ENCODE assay signal across 19 cellular contexts in genomic region chr6:170111816-170112582, GRCh38.
DNase-seq lines count a peak whose midpoint lies in the region; ATAC-seq and TF ChIP-seq lines count a peak whose summit lies in the region.
"Had no signal": no experiment of that assay in that cellular context is flagged by ENCODE, and none has a peak within 500 bp of the region (broad histone marks: within the 10 kb centered on the region; RNA-seq: fewer than 3 reads in every experiment).

No MANE protein-coding gene starts in this region.

- H3K9me3 ChIP-seq in ovary (no peaks in the 10 kb centered on the region), aorta (ENCODE audit: control insufficient read depth, low read length) (no peaks in the 10 kb centered on the region)
- H3K9me3 ChIP-seq: prostate gland had no signal

- H3K27me3 ChIP-seq in ovary (no peaks in the 10 kb centered on the region), aorta (ENCODE audit: control insufficient read depth in 1 of 2, insufficient read depth in 2 of 2, low read length in 1 of 2) (no peaks in the 10 kb centered on the region)

- ATAC-seq in aorta (ENCODE audit: low FRiP score) (no peak), HG03432 (IDR thresholded peaks at IDR 0.05; ENCODE audit: unreplicated experiment) (no peak)
- ATAC-seq: activated naive CD4-positive, alpha-beta T cell treated with anti-CD3 and anti-CD28 coated beads, Interleukin-2, amount 50 U/mL, for 72 hours; naive thymus-derived CD4-positive, alpha-beta T cell had no signal

- no peak overlapping the region for H3K27ac ChIP-seq in ovary
- H3K27ac ChIP-seq in aorta (ENCODE audit: low read depth in 1 of 2, low read length in 2 of 2): no peak overlapping the region
- H3K27ac ChIP-seq: prostate gland had no signal

- intact Hi-C loops in ovary (cut with DNase I): loop anchor here in 1 of 4 donors (10.0 kb wide), 1 partner anchor 257 kb away; no protein-coding TSS in a partner anchor
- intact Hi-C loops in aorta (cut with DNase I): no loop called here

- H3K4me3 ChIP-seq in ovary (no peak overlapping the region), aorta (ENCODE audit: low read length in 2 of 2) (no peak overlapping the region)
- H3K4me3 ChIP-seq: prostate gland, smooth muscle cell had no signal

- H3K4me1 ChIP-seq in ovary (ENCODE audit: insufficient read depth) (peaks cover 3% of the 10 kb centered on the region), aorta (ENCODE audit: control insufficient read depth in 1 of 2, insufficient read depth in 2 of 2, low read length in 2 of 2) (no peaks in the 10 kb centered on the region)
- H3K4me1 ChIP-seq: prostate gland had no signal

- 83 to 88% (median 87%) methylated on average over 19 of the region's 19 CpGs for WGBS in ovary, 3 donors
- 83 to 87% methylated on average over 19 of the region's 19 CpGs for WGBS in aorta, 2 donors

- TF ChIP-seq EP300 in ovary (IDR thresholded peaks at IDR 0.05): no peak

- H3K36me3 ChIP-seq in ovary (no peaks in the 10 kb centered on the region), aorta (ENCODE audit: control insufficient read depth in 1 of 2, insufficient read depth in 2 of 2, low read length in 1 of 2) (no peaks in the 10 kb centered on the region)
- H3K36me3 ChIP-seq: prostate gland had no signal

- DNase-seq in NCI-H345 (lab: John Stamatoyannopoulos, UW) (peak; percentile 11), NCI-H345 treated with DMSO at 0.1 percent for 48 hours (lab: John Stamatoyannopoulos, UW; ENCODE audit: unreplicated experiment) (no peak), ovary (peak in 3 of 5 donors; percentile 5 to 15 (median 6)), aorta (peak; percentile 17 to 48), CD1c-positive myeloid dendritic cell (ENCODE audit: extremely low spot score) (no peak)
- DNase-seq in stimulated activated CD4-positive, alpha-beta T cell treated with anti-CD3 and anti-CD28 coated beads, Interleukin-4, amount 100 ng/mL, for 24 hours: peak; percentile 1
- DNase-seq in stimulated activated CD4-positive, alpha-beta T cell treated with anti-CD3 and anti-CD28 coated beads, Interleukin-1b, Interleukin-23, amount 100 ng/mL, for 48 hours: no peak
- DNase-seq: activated CD4-positive, alpha-beta T cell treated with anti-CD3 and anti-CD28 coated beads, Interleukin-2, amount 10 ng/mL, durations not matched to agents 24 days and 14 days; activated T-cell treated with anti-CD3 and anti-CD28 coated beads for 4 hours; cerebellar nuclear complex; NCI-H1105; NCI-H2171 treated with DMSO at 0.1 percent for 48 hours; NCI-H774; stimulated activated CD4-positive, alpha-beta T cell treated with anti-CD3 and anti-CD28 coated beads, Interleukin-4, amount 100 ng/mL, for 4 hours had no signal

- TF ChIP-seq CTCF in ovary (IDR thresholded peaks at IDR 0.05): no peak

- TF ChIP-seq POLR2A in ovary (IDR thresholded peaks at IDR 0.05): no peak

Comparison
In these comparisons a context has a peak if more than half of its experiments do, and no peak if none do; other contexts are left out.
1. DNase-seq: peak in NCI-H345 (single experiment), stimulated activated CD4-positive, alpha-beta T cell treated with anti-CD3 and anti-CD28 coated beads, Interleukin-4, amount 100 ng/mL, for 24 hours (single experiment), ovary (3 of 5) and aorta (2 of 2); none in NCI-H345 treated with DMSO at 0.1 percent for 48 hours (single experiment), stimulated activated CD4-positive, alpha-beta T cell treated with anti-CD3 and anti-CD28 coated beads, Interleukin-1b, Interleukin-23, amount 100 ng/mL, for 48 hours (single experiment) and CD1c-positive myeloid dendritic cell (single experiment).